ENCODE assay signal across 8 cellular contexts in genomic region chr3:159988617-159989251, GRCh38. TPM values are rescaled to one million over a fixed set of nuclear protein-coding genes. Genes with fewer than 3 reads are reported as not detected.
A peak's percentile ranks its signal among the peaks of the same experiment; 100 is the strongest.
DNase-seq lines count a peak whose midpoint lies in the region; ATAC-seq, FAIRE-seq and TF ChIP-seq lines count a peak whose summit lies in the region.

Gene IL12A (plus strand): TSS chr3:159988835.

- no peaks in the 10 kb centered on the region; the same call in 2 of the 3 replicates for H3K9me3 ChIP-seq in GM12878 (replicated peaks; ENCODE audit: control insufficient read depth, insufficient read depth, low read length)
- no peaks in the 10 kb centered on the region for H3K9me3 ChIP-seq in iPS-18a (ENCODE audit: control insufficient read depth, low read depth, low read length)

- peak; percentile 76 for TF ChIP-seq RAD21 in GM12878 (IDR thresholded peaks at IDR 0.05; ENCODE audit: insufficient read depth, low read depth, low read length)

- 1% methylated on average over 53 of the region's 54 CpGs for WGBS in GM12878 (ENCODE audit: insufficient coverage, insufficient replicate concordance, low lambda C conversion rate, missing lambda C conversion rate)

- RAD21 ChIA-PET in GM12878 (lab: Charles Lee; ENCODE audit: unreplicated experiment), result interaction anchor here (0.8 to 8.4 kb wide), 10 partner anchors 16 to 426 kb away, joined by 3 to 119 read pairs (median 4); no protein-coding TSS in a partner anchor

- no peak for TF ChIP-seq EP300 in GM12878 (IDR thresholded peaks at IDR 0.05; ENCODE audit: borderline replicate concordance in 1 of 2, control insufficient read depth in 1 of 2, low read depth in 2 of 2, low read length in 2 of 2)

- no TSS peak for BruUV-seq in GM12878 (replicated peaks; lab: Mats Ljungman, UMichigan)

- intact Hi-C loops in GM12878 (cut with micrococcal nuclease; ENCODE audit: unreplicated experiment), result loop anchor here (1.0 to 5.0 kb wide), 4 partner anchors 18 to 101 kb away; no protein-coding TSS in a partner anchor

- H3K27ac ChIP-seq in GM12878 (ENCODE audit: control insufficient read depth, insufficient read depth) (peak within 1 kb of the TSS; percentile 75), iPS-18a (ENCODE audit: low read length) (no peak within 1 kb of the TSS), skin epidermis (peak within 1 kb of the TSS in 10 of 21 experiments; percentile 13 to 71 (median 38))

- peak within 1 kb of the TSS; percentile 88 for H3K4me2 ChIP-seq in GM12878 (ENCODE audit: control insufficient read depth, insufficient read depth)

- H3K4me1 ChIP-seq in GM12878 (ENCODE audit: control insufficient read depth, insufficient read depth, low read length) (peaks cover 17% of the 10 kb centered on the region), iPS-18a (ENCODE audit: control insufficient read depth, low read depth, low read length) (peaks cover 9% of the 10 kb centered on the region)

- H3K4me3 ChIP-seq in GM12864 (ENCODE audit: low read depth, low read length) (peak within 1 kb of the TSS; percentile 82), H7 (ENCODE audit: insufficient read depth, low read depth, low read length) (peak within 1 kb of the TSS; percentile 59), GM12878 (peak within 1 kb of the TSS; percentile 74), iPS-18a (ENCODE audit: low read length) (peak within 1 kb of the TSS; percentile 64), skin epidermis (peak within 1 kb of the TSS; percentile 48 to 69 (median 60))

- SMC1A ChIA-PET in GM12878 (lab: Charles Lee; ENCODE audit: uncharacterized antibody, unreplicated experiment), result interaction anchor here (1.6 to 12.8 kb wide), 8 partner anchors 11 to 103 kb away, joined by 6 to 197 read pairs (median 20); no protein-coding TSS in a partner anchor

- CTCF ChIA-PET in GM12878 (lab: Yijun Ruan, JAX), result interaction anchor here (0.5 to 12.6 kb wide), 27 partner anchors 11 to 428 kb away, joined by 3 to 288 read pairs (median 6); no protein-coding TSS in a partner anchor

- POLR2A ChIA-PET in GM12878 (lab: Charles Lee), result interaction anchor here (0.9 to 1.3 kb wide), 2 partner anchors 18 to 24 kb away, joined by 3 to 4 read pairs; no protein-coding TSS in a partner anchor

- peaks cover 20% of the 10 kb centered on the region for H3K79me2 ChIP-seq in GM12878 (ENCODE audit: control insufficient read depth, insufficient read depth, low read length)

- peak; percentile 92 for TF ChIP-seq CTCF in GM12864 (IDR thresholded peaks at IDR 0.05; ENCODE audit: low read depth, low read length, missing control alignments)
- TF ChIP-seq CTCF in GM12878 (IDR thresholded peaks at IDR 0.05 in 2 of 3, conservative IDR thresholded peaks at IDR 0.05 in 1 of 3; ENCODE audit: control insufficient read depth in 2 of 3, extremely low read depth in 1 of 3, insufficient read depth in 1 of 3, low read depth in 3 of 3, low read length in 3 of 3), result peak; percentile 90 to 96 (median 96)

- FAIRE-seq in GM12878 (lab: Jason Lieb, UNC), result peak; percentile 86

- H3K9ac ChIP-seq in GM12878 (ENCODE audit: control insufficient read depth, insufficient read depth, low read length) (peak within 1 kb of the TSS; percentile 78), iPS-18a (ENCODE audit: low read length) (peak within 1 kb of the TSS; percentile 46)

- H3K27me3 ChIP-seq in H7 (ENCODE audit: control insufficient read depth, insufficient read depth, low read length) (peaks cover 11% of the 10 kb centered on the region), GM12878 (replicated peaks in 1 of 2; ENCODE audit: control insufficient read depth in 2 of 2, insufficient read depth in 2 of 2, low read length in 1 of 2) (no peaks in the 10 kb centered on the region), iPS-18a (ENCODE audit: control insufficient read depth, insufficient read depth, low read length) (peaks cover 22% of the 10 kb centered on the region)

- peak within 1 kb of the TSS; percentile 92 for H2AFZ ChIP-seq in GM12878 (ENCODE audit: control insufficient read depth, low read depth, low read length)

- H4K20me1 ChIP-seq in GM12878 (ENCODE audit: control insufficient read depth, insufficient read depth), result no peaks in the 10 kb centered on the region

- H3K36me3 ChIP-seq in H7 (replicated peaks; ENCODE audit: control insufficient read depth, insufficient read depth, low read length), result no peaks in the 10 kb centered on the region
- H3K36me3 ChIP-seq in GM12878 (ENCODE audit: control insufficient read depth in 2 of 2, insufficient read depth in 2 of 2, low read length in 1 of 2), result peaks cover 0 to 2% of the 10 kb centered on the region in 2 experiments; a peak in 3 of 4 replicates
- H3K36me3 ChIP-seq in iPS-18a (ENCODE audit: control insufficient read depth, low read depth, low read length), result no peaks in the 10 kb centered on the region

- DNase-seq in GM12864 (ENCODE audit: low read depth), result peak; percentile 71
- peak; percentile 91 for DNase-seq in H7
- DNase-seq in LoVo (ENCODE audit: low spot score), result peak; percentile 83
- DNase-seq in T-helper 22 cell (ENCODE audit: low read depth), result peak; percentile 64
- peak; percentile 72 for DNase-seq in GM12878 (ENCODE audit: low read depth, low spot score)
- DNase-seq in NCI-H2029 (lab: John Stamatoyannopoulos, UW), result no peak

- TF ChIP-seq POLR2A in GM12878 (IDR thresholded peaks at IDR 0.05; ENCODE audit: low read depth, low read length), result peak; percentile 70

- in situ Hi-C loops in GM12878 (cut with MboI), result no loop called here

- ATAC-seq in GM12878, result peak; percentile 92

TF ChIP-seq in GM12878, 131 proteins besides CTCF, POLR2A, EP300 and RAD21 (continues in another document):
- TF ChIP-seq BHLHE40 (IDR thresholded peaks at IDR 0.05; ENCODE audit: borderline replicate concordance in 1 of 2, low read depth in 2 of 2, low read length in 1 of 2) (peak; percentile 96), ZBTB40 (IDR thresholded peaks at IDR 0.05; ENCODE audit: borderline replicate concordance) (no peak), RELA (IDR thresholded peaks at IDR 0.05; ENCODE audit: borderline replicate concordance, partially characterized antibody) (peak; percentile 59), LARP7 (IDR thresholded peaks at IDR 0.05) (peak; percentile 52; the same call in 1 of the 2 replicates)
- TF ChIP-seq, protein P1, sequence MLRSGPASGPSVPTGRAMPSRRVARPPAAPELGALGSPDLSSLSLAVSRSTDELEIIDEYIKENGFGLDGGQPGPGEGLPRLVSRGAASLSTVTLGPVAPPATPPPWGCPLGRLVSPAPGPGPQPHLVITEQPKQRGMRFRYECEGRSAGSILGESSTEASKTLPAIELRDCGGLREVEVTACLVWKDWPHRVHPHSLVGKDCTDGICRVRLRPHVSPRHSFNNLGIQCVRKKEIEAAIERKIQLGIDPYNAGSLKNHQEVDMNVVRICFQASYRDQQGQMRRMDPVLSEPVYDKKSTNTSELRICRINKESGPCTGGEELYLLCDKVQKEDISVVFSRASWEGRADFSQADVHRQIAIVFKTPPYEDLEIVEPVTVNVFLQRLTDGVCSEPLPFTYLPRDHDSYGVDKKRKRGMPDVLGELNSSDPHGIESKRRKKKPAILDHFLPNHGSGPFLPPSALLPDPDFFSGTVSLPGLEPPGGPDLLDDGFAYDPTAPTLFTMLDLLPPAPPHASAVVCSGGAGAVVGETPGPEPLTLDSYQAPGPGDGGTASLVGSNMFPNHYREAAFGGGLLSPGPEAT (IDR thresholded peaks at IDR 0.05; ENCODE audit: low read depth), result peak; percentile 45; the same call in 1 of the 2 replicates

RNA-seq across cellular contexts. Expression of gene IL12A, which starts in this region (rescaled TPM):
- total RNA-seq in H7 (2014; rRNA removed; shearing (Covaris generic)), result 0.55 and 1.1 TPM in 2 replicates
- 1.2 and 5.3 TPM in 2 replicates for total RNA-seq in GM12878 (2013; cell fraction: nucleolus; rRNA removed)
- total RNA-seq in GM12878 (2014; rRNA removed), result 9.8 and 10.9 TPM in 2 replicates
- total RNA-seq in GM12878 (2014; rRNA removed; fragmentation: Illumina TruSeq; extraction: Trizol), result 3.4 and 4.4 TPM in 2 replicates
- 3.1 and 4.0 TPM in 2 replicates for total RNA-seq in GM12878 (2021)
- 1.1 TPM for polyA plus RNA-seq in GM12878 (2011; ENCODE audit: low read depth)
- polyA plus RNA-seq in GM12878 (2011; rRNA removed), result 0.99 and 1.8 TPM in 2 replicates
- 0.78 and 1.5 TPM in 2 replicates for polyA plus RNA-seq in GM12878 (2011; cell fraction: cytosol; rRNA removed)
- polyA plus RNA-seq in GM12878 (2011; cell fraction: nucleus; rRNA removed), result 3.7 and 5.6 TPM in 2 replicates
- 1.8 and 2.4 TPM in 2 replicates for polyA plus RNA-seq in GM12878 (2012)
- polyA plus RNA-seq in GM12878 (2014; fragmentation: Illumina TruSeq; extraction: Trizol), result 3.2 and 3.8 TPM in 2 replicates
- polyA plus RNA-seq in GM12878 (2014; fragmentation: Nextera tagmentation; extraction: Ambion mirVana), result 1 to 10 TPM in 1 of 2 experiments, under 1 TPM in 1; 0.50 to 2.6 TPM
- 6.0 and 8.4 TPM in 2 replicates for polyA plus RNA-seq in GM12878 (2014; rRNA removed)
- 1 to 10 TPM; 3.6 to 4.2 TPM for polyA plus RNA-seq in GM12878 (2016; fragmentation: Nextera tagmentation; extraction: Ambion mirVana)
- polyA minus RNA-seq in GM12878 (2011; rRNA and poly(A)+ RNA removed), result 0.29 and 0.62 TPM in 2 replicates
- polyA minus RNA-seq in GM12878 (2011; cell fraction: cytosol; rRNA and poly(A)+ RNA removed), result 1.2 TPM in 1 of 2 replicates, not detected in the other
- 0.67 and 0.97 TPM in 2 replicates for polyA minus RNA-seq in GM12878 (2011; cell fraction: nucleus; rRNA and poly(A)+ RNA removed)
